In the genomic region with DNA sequence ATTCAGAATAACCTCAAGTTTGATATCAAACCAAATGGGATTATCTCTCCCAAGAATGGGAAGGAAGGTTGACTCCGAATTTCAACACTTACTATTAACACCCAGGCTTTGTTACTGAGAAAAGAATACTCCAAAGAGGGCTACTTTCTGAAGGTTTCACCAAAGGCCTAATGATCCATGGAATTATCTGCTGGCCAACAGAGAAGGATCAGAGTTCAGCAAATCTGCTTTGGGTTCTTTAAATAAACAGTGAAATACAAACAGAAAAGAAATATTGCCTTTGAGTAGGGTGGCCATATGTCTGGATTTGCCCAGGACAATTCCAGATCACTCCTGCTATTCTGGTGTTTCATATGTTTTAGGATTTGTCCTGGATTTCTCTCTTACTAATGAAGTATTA, we compare ENCODE assay signal across 33 cellular contexts.
"Had no signal": no experiment of that assay in that cellular context is flagged by ENCODE, and none has a peak within 500 bp of the region (broad histone marks: within the 10 kb centered on the region; RNA-seq: fewer than 3 reads in every experiment).

No MANE protein-coding gene starts in this region.

- H3K9me3 ChIP-seq: adrenal gland, body of pancreas had no signal

- ATAC-seq: activated CD8-positive, alpha-beta T cell treated with anti-CD3 and anti-CD28 coated beads for 36 hours; activated naive CD4-positive, alpha-beta T cell treated with anti-CD3 and anti-CD28 coated beads, Interleukin-2, amount 50 U/mL, for 72 hours; activated T-cell treated with anti-CD3 and anti-CD28 coated beads, Interleukin-2, amount 50 U/mL, for 4 hours; activated T-cell treated with anti-CD3 and anti-CD28 coated beads, Interleukin-2, amount 50 U/mL, for 72 hours; activated T-helper 17 cell treated with anti-CD3 and anti-CD28 coated beads, Interleukin-2, amount 50 U/mL, for 72 hours; body of pancreas had no signal

- H3K4me3 ChIP-seq: adrenal gland, body of pancreas, cardiac muscle cell had no signal

- H3K27me3 ChIP-seq: adrenal gland, body of pancreas, brain microvascular endothelial cell, cardiac muscle cell had no signal

- DNase-seq: activated B cell treated with CpG ODN at 0.5 μM for 24 hours; activated CD4-positive, alpha-beta memory T cell treated with anti-CD3 and anti-CD28 coated beads for 36 hours; activated CD4-positive, alpha-beta T cell treated with anti-CD3 and anti-CD28 coated beads for 4 hours; activated CD4-positive, alpha-beta T cell treated with anti-CD3 and anti-CD28 coated beads, Interleukin-2, amount 10 ng/mL, durations not matched to agents 24 days and 14 days; activated CD4-positive, alpha-beta T cell treated with anti-CD3 and anti-CD28 coated beads, Interleukin-2, amount 50 U/mL, for 1 hour; activated CD4-positive, alpha-beta T cell treated with anti-CD3 and anti-CD28 coated beads, Interleukin-2, amount 50 U/mL, for 4 hours; activated CD4-positive, CD25-positive, alpha-beta regulatory T cell treated with anti-CD3 and anti-CD28 coated beads, Interleukin-2, amount 50 U/mL, for 72 hours; activated CD8-positive, alpha-beta memory T cell treated with anti-CD3 and anti-CD28 coated beads, Interleukin-2, amount 50 U/mL, for 4 hours; activated CD8-positive, alpha-beta T cell treated with anti-CD3 and anti-CD28 coated beads for 36 hours; activated effector memory CD4-positive, alpha-beta T cell treated with anti-CD3 and anti-CD28 coated beads, Interleukin-2, amount 50 U/mL, for 16 hours; activated gamma-delta T cell treated with Interleukin-2 at 50 U/mL for 16 hours; activated naive CD4-positive, alpha-beta T cell; activated naive CD4-positive, alpha-beta T cell treated with anti-CD3 and anti-CD28 coated beads for 36 hours; activated naive CD4-positive, alpha-beta T cell treated with anti-CD3 and anti-CD28 coated beads, Interleukin-2, amount 50 U/mL, for 16 hours; activated naive CD8-positive, alpha-beta T cell treated with anti-CD3 and anti-CD28 coated beads for 36 hours; activated T-cell treated with anti-CD3 and anti-CD28 coated beads for 4 hours; activated T-cell treated with anti-CD3 and anti-CD28 coated beads, Interleukin-2, amount 50 U/mL, for 1 hour; activated T-cell treated with anti-CD3 and anti-CD28 coated beads, Interleukin-2, amount 50 U/mL, for 4 hours; activated T-cell treated with anti-CD3 and anti-CD28 coated beads, Interleukin-2, amount 50 U/mL, for 72 hours; adrenal gland; amniotic stem cell; aorta; body of pancreas; brain microvascular endothelial cell; caudate nucleus; SW 1271; T-helper 1 cell; T-helper 2 cell; T-helper 9 cell had no signal

- H3K27ac ChIP-seq: adrenal gland, body of pancreas, brain microvascular endothelial cell, cardiac muscle cell, VCaP had no signal

- H3K4me1 ChIP-seq: adrenal gland, body of pancreas had no signal

- H3K36me3 ChIP-seq: adrenal gland, brain microvascular endothelial cell, cardiac muscle cell had no signal
